ENCODE assay signal across 32 cellular contexts in genomic region chr5:4572297-4572696, GRCh38.
"Had no signal": no experiment of that assay in that cellular context is flagged by ENCODE, and none has a peak within 500 bp of the region (broad histone marks: within the 10 kb centered on the region; RNA-seq: fewer than 3 reads in every experiment).

No MANE protein-coding gene starts in this region.

- H3K9me3 Mint-ChIP-seq: activated CD4-positive, alpha-beta T cell treated with anti-CD3 and anti-CD28 coated beads, Interleukin-2, amount 10 ng/mL, durations not matched to agents 7 days and 5 days; stimulated activated memory B cell treated with anti-CD40 and anti-IgM and Interleukin-4, amounts not matched to agents 10 μg/mL and 1 μg/mL and 100 μg/mL, for 72 hours had no signal

- H3K27ac Mint-ChIP-seq: activated CD4-positive, alpha-beta memory T cell treated with anti-CD3 and anti-CD28 coated beads, Interleukin-2, amount 10 ng/mL, durations not matched to agents 7 days and 5 days; activated CD4-positive, alpha-beta T cell treated with anti-CD3 and anti-CD28 coated beads, Interleukin-2, amount 10 ng/mL, durations not matched to agents 7 days and 5 days; activated naive CD4-positive, alpha-beta T cell treated with anti-CD3 and anti-CD28 coated beads, Interleukin-2, amount 50 U/mL, for 24 hours; activated naive CD8-positive, alpha-beta T cell treated with anti-CD3 and anti-CD28 coated beads, Interleukin-2, amount 50 U/mL, for 24 hours; activated T-cell treated with anti-CD3 and anti-CD28 coated beads, Interleukin-2, amount 50 U/mL, for 24 hours; activated T-helper 17 cell treated with anti-CD3 and anti-CD28 coated beads, Interleukin-2, amount 50 U/mL, for 72 hours; brain; nephron progenitor cell; stimulated activated memory B cell treated with anti-CD40 and anti-IgM and Interleukin-4, amounts not matched to agents 10 μg/mL and 1 μg/mL and 100 μg/mL, for 72 hours; stimulated activated naive CD8-positive, alpha-beta T cell treated with anti-CD3 and anti-CD28 coated beads, Interleukin-15, amount 100 ng/mL, for 72 hours; T-helper 17 cell had no signal

- H3K27me3 ChIP-seq: neutrophil, pancreas, right atrium auricular region, upper lobe of left lung, vagina had no signal

- ATAC-seq: activated naive CD8-positive, alpha-beta T cell treated with anti-CD3 and anti-CD28 coated beads, Interleukin-2, amount 50 U/mL, for 24 hours; activated T-helper 17 cell treated with anti-CD3 and anti-CD28 coated beads, Interleukin-2, amount 50 U/mL, for 72 hours; left colon; pancreas; stimulated activated memory B cell treated with anti-CD40 and anti-IgM and Interleukin-4, amounts not matched to agents 10 μg/mL and 1 μg/mL and 100 μg/mL, for 72 hours; stimulated activated naive CD8-positive, alpha-beta T cell treated with anti-CD3 and anti-CD28 coated beads, Interleukin-15, amount 100 ng/mL, for 72 hours; T-helper 17 cell had no signal

- H3K27me3 Mint-ChIP-seq: activated CD4-positive, alpha-beta memory T cell treated with anti-CD3 and anti-CD28 coated beads, Interleukin-2, amount 10 ng/mL, durations not matched to agents 7 days and 5 days; activated CD4-positive, alpha-beta T cell treated with anti-CD3 and anti-CD28 coated beads, Interleukin-2, amount 10 ng/mL, durations not matched to agents 7 days and 5 days; activated naive CD4-positive, alpha-beta T cell treated with anti-CD3 and anti-CD28 coated beads, Interleukin-2, amount 50 U/mL, for 24 hours; activated naive CD8-positive, alpha-beta T cell treated with anti-CD3 and anti-CD28 coated beads, Interleukin-2, amount 50 U/mL, for 24 hours; activated T-cell treated with anti-CD3 and anti-CD28 coated beads, Interleukin-2, amount 50 U/mL, for 24 hours; activated T-helper 17 cell treated with anti-CD3 and anti-CD28 coated beads, Interleukin-2, amount 50 U/mL, for 72 hours; stimulated activated memory B cell treated with anti-CD40 and anti-IgM and Interleukin-4, amounts not matched to agents 10 μg/mL and 1 μg/mL and 100 μg/mL, for 72 hours; stimulated activated naive CD8-positive, alpha-beta T cell treated with anti-CD3 and anti-CD28 coated beads, Interleukin-15, amount 100 ng/mL, for 72 hours; T-helper 17 cell had no signal

- H3K36me3 Mint-ChIP-seq: activated naive CD4-positive, alpha-beta T cell treated with anti-CD3 and anti-CD28 coated beads, Interleukin-2, amount 50 U/mL, for 24 hours; stimulated activated memory B cell treated with anti-CD40 and anti-IgM and Interleukin-4, amounts not matched to agents 10 μg/mL and 1 μg/mL and 100 μg/mL, for 72 hours had no signal

- H3K4me2 ChIP-seq: smooth muscle cell had no signal

- H3K4me3 Mint-ChIP-seq: activated CD4-positive, alpha-beta memory T cell treated with anti-CD3 and anti-CD28 coated beads, Interleukin-2, amount 10 ng/mL, durations not matched to agents 7 days and 5 days; activated CD4-positive, alpha-beta T cell treated with anti-CD3 and anti-CD28 coated beads, Interleukin-2, amount 10 ng/mL, durations not matched to agents 7 days and 5 days; activated naive CD4-positive, alpha-beta T cell treated with anti-CD3 and anti-CD28 coated beads, Interleukin-2, amount 50 U/mL, for 24 hours; activated naive CD8-positive, alpha-beta T cell treated with anti-CD3 and anti-CD28 coated beads, Interleukin-2, amount 50 U/mL, for 24 hours; activated T-cell treated with anti-CD3 and anti-CD28 coated beads, Interleukin-2, amount 50 U/mL, for 24 hours; activated T-helper 17 cell treated with anti-CD3 and anti-CD28 coated beads, Interleukin-2, amount 50 U/mL, for 72 hours; brain; nephron progenitor cell; stimulated activated memory B cell treated with anti-CD40 and anti-IgM and Interleukin-4, amounts not matched to agents 10 μg/mL and 1 μg/mL and 100 μg/mL, for 72 hours; stimulated activated naive CD8-positive, alpha-beta T cell treated with anti-CD3 and anti-CD28 coated beads, Interleukin-15, amount 100 ng/mL, for 72 hours; T-helper 17 cell had no signal

- H3K9me3 ChIP-seq: neutrophil, pancreas, prostate gland, right atrium auricular region, upper lobe of left lung, vagina had no signal

- DNase-seq: activated CD4-positive, alpha-beta memory T cell treated with anti-CD3 and anti-CD28 coated beads, Interleukin-2, amount 10 ng/mL, durations not matched to agents 7 days and 5 days; activated CD4-positive, alpha-beta T cell treated with anti-CD3 and anti-CD28 coated beads, Interleukin-2, amount 10 ng/mL, durations not matched to agents 7 days and 5 days; activated CD4-positive, CD25-positive, alpha-beta regulatory T cell treated with anti-CD3 and anti-CD28 coated beads, Interleukin-2, amount 50 U/mL, for 72 hours; activated CD8-positive, alpha-beta memory T cell treated with anti-CD3 and anti-CD28 coated beads, Interleukin-2, amount 50 U/mL, for 48 hours; activated gamma-delta T cell treated with Interleukin-2 at 50 U/mL for 16 hours; activated naive CD8-positive, alpha-beta T cell treated with anti-CD3 and anti-CD28 coated beads, Interleukin-2, amount 50 U/mL, for 24 hours; activated T-cell treated with anti-CD3 and anti-CD28 coated beads, Interleukin-2, amount 50 U/mL, for 24 hours; foreskin fibroblast; hippocampal formation; kidney; left colon; mammary epithelial cell; nephron progenitor cell; pancreas; stimulated activated CD4-positive, alpha-beta T cell treated with anti-CD3 and anti-CD28 coated beads, Interleukin-1b, Interleukin-23, amount 100 ng/mL, for 48 hours; stimulated activated CD4-positive, alpha-beta T cell treated with anti-CD3 and anti-CD28 coated beads, Interleukin-4, amount 100 ng/mL, for 4 hours; stimulated activated CD8-positive, alpha-beta memory T cell treated with anti-CD3 and anti-CD28 coated beads, Interleukin-4, amount 100 ng/mL, for 48 hours; stimulated activated naive CD8-positive, alpha-beta T cell treated with anti-CD3 and anti-CD28 coated beads, Interleukin-15, amount 100 ng/mL, for 72 hours; substantia nigra; T-helper 17 cell; T1000; upper lobe of left lung had no signal

- H3K4me1 ChIP-seq: pancreas, prostate gland, right atrium auricular region, upper lobe of left lung, vagina had no signal

- H3K4me3 ChIP-seq: pancreas, prostate gland, right atrium auricular region, smooth muscle cell, upper lobe of left lung, vagina had no signal

- H3K36me3 ChIP-seq: neutrophil, pancreas, prostate gland, right atrium auricular region, upper lobe of left lung, vagina had no signal

- H3K4me1 Mint-ChIP-seq: activated CD4-positive, alpha-beta memory T cell treated with anti-CD3 and anti-CD28 coated beads, Interleukin-2, amount 10 ng/mL, durations not matched to agents 7 days and 5 days; activated CD4-positive, alpha-beta T cell treated with anti-CD3 and anti-CD28 coated beads, Interleukin-2, amount 10 ng/mL, durations not matched to agents 7 days and 5 days; activated naive CD4-positive, alpha-beta T cell treated with anti-CD3 and anti-CD28 coated beads, Interleukin-2, amount 50 U/mL, for 24 hours; activated naive CD8-positive, alpha-beta T cell treated with anti-CD3 and anti-CD28 coated beads, Interleukin-2, amount 50 U/mL, for 24 hours; activated T-helper 17 cell treated with anti-CD3 and anti-CD28 coated beads, Interleukin-2, amount 50 U/mL, for 72 hours; stimulated activated memory B cell treated with anti-CD40 and anti-IgM and Interleukin-4, amounts not matched to agents 10 μg/mL and 1 μg/mL and 100 μg/mL, for 72 hours; stimulated activated naive CD8-positive, alpha-beta T cell treated with anti-CD3 and anti-CD28 coated beads, Interleukin-15, amount 100 ng/mL, for 72 hours; T-helper 17 cell had no signal

- H3K27ac ChIP-seq: epithelial cell of prostate, neutrophil, pancreas, prostate gland, right atrium auricular region, upper lobe of left lung, vagina had no signal
